ENCODE assay signal across 25 cellular contexts in the genomic region with DNA sequence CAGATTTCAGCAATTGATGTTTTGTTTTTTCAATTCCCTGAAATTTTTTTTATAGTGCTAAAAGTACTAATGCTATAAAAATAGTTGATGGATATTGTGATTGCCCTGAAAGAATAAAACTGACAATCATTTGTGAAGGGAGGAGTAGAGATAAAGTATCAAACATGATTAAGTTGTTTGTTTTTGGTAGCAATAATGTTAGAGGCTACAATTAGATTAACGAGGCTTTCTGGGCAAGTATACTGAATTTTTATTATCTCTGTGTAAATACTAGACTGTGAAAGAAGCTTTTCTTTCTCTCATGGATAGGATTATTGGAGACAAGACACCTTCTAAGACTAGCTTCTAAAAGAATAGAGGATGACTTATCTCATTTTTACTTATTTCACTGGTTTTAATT. TPM values are rescaled to one million over a fixed set of nuclear protein-coding genes. Genes with fewer than 3 reads are reported as not detected.
DNase-seq lines count a peak whose midpoint lies in the region; ATAC-seq and TF ChIP-seq lines count a peak whose summit lies in the region.
"Had no signal": no experiment of that assay in that cellular context is flagged by ENCODE, and none has a peak within 500 bp of the region (broad histone marks: within the 10 kb centered on the region; RNA-seq: fewer than 3 reads in every experiment).

No MANE protein-coding gene starts in this region.

- no peak for TF ChIP-seq CTCF in RWPE2 (IDR thresholded peaks at IDR 0.05; ENCODE audit: poor library complexity, severe bottlenecking)
- TF ChIP-seq CTCF in left ventricle myocardium inferior (IDR thresholded peaks at IDR 0.05; ENCODE audit: borderline replicate concordance) = no peak

- H3K9me3 Mint-ChIP-seq in activated T-helper 17 cell treated with anti-CD3 and anti-CD28 coated beads, Interleukin-2, amount 50 U/mL, for 72 hours = no peaks in the 10 kb centered on the region
- H3K9me3 Mint-ChIP-seq: activated CD4-positive, alpha-beta T cell treated with anti-CD3 and anti-CD28 coated beads, Interleukin-2, amount 10 ng/mL, durations not matched to agents 7 days and 5 days; activated T-helper 1 cell treated with anti-CD3 and anti-CD28 coated beads, Interleukin-12 subunit alpha, Interleukin-12 subunit beta, Interleukin-2, Interleukin-4 antibody, amounts not matched to agents 30 ng/mL and 10 ng/mL and 1 ng/mL, durations not matched to agents 14 hours and 24 hours and 36 hours; brain; stimulated activated effector memory CD8-positive, alpha-beta T cell treated with anti-CD3 and anti-CD28 coated beads, Interleukin-12 subunit alpha, Interleukin-12 subunit beta, amount 100 ng/mL, for 72 hours; type B pancreatic cell had no signal

- H3K9me3 ChIP-seq in RWPE2 (ENCODE audit: severe bottlenecking) (no peaks in the 10 kb centered on the region), left ventricle myocardium inferior (replicated peaks) (no peaks in the 10 kb centered on the region)
- H3K9me3 ChIP-seq: BE2C, SJSA1 had no signal

- no peaks in the 10 kb centered on the region for H3K27me3 ChIP-seq in RWPE2 (ENCODE audit: insufficient read depth, poor library complexity, severe bottlenecking)
- H3K27me3 ChIP-seq in left ventricle myocardium inferior (ENCODE audit: low read depth) = no peaks in the 10 kb centered on the region
- H3K27me3 ChIP-seq: BE2C, hepatocyte, SJSA1 had no signal

- H3K27ac Mint-ChIP-seq in activated T-helper 17 cell treated with anti-CD3 and anti-CD28 coated beads, Interleukin-2, amount 50 U/mL, for 72 hours = no peak overlapping the region
- H3K27ac Mint-ChIP-seq: activated CD4-positive, alpha-beta T cell treated with anti-CD3 and anti-CD28 coated beads, Interleukin-2, amount 10 ng/mL, durations not matched to agents 7 days and 5 days; activated T-helper 1 cell treated with anti-CD3 and anti-CD28 coated beads, Interleukin-12 subunit alpha, Interleukin-12 subunit beta, Interleukin-2, Interleukin-4 antibody, amounts not matched to agents 30 ng/mL and 10 ng/mL and 1 ng/mL, durations not matched to agents 14 hours and 24 hours and 36 hours; brain; stimulated activated effector memory CD8-positive, alpha-beta T cell treated with anti-CD3 and anti-CD28 coated beads, Interleukin-12 subunit alpha, Interleukin-12 subunit beta, amount 100 ng/mL, for 72 hours; type B pancreatic cell; WTC11 had no signal

- peaks cover 80% of the 10 kb centered on the region for H3K36me3 Mint-ChIP-seq in activated T-helper 17 cell treated with anti-CD3 and anti-CD28 coated beads, Interleukin-2, amount 50 U/mL, for 72 hours (ENCODE audit: low read depth)

- peaks cover 34% of the 10 kb centered on the region for H3K4me1 ChIP-seq in RWPE2 (ENCODE audit: insufficient read depth, poor library complexity, severe bottlenecking)
- peaks cover 45% of the 10 kb centered on the region for H3K4me1 ChIP-seq in left ventricle myocardium inferior
- H3K4me1 ChIP-seq: BE2C had no signal

- no peak overlapping the region for H3K4me3 Mint-ChIP-seq in activated T-helper 17 cell treated with anti-CD3 and anti-CD28 coated beads, Interleukin-2, amount 50 U/mL, for 72 hours
- H3K4me3 Mint-ChIP-seq: activated CD4-positive, alpha-beta T cell treated with anti-CD3 and anti-CD28 coated beads, Interleukin-2, amount 10 ng/mL, durations not matched to agents 7 days and 5 days; activated T-helper 1 cell treated with anti-CD3 and anti-CD28 coated beads, Interleukin-12 subunit alpha, Interleukin-12 subunit beta, Interleukin-2, Interleukin-4 antibody, amounts not matched to agents 30 ng/mL and 10 ng/mL and 1 ng/mL, durations not matched to agents 14 hours and 24 hours and 36 hours; brain; stimulated activated effector memory CD8-positive, alpha-beta T cell treated with anti-CD3 and anti-CD28 coated beads, Interleukin-12 subunit alpha, Interleukin-12 subunit beta, amount 100 ng/mL, for 72 hours; type B pancreatic cell; WTC11 had no signal

- intact Hi-C loops in left colon (cut with DNase I, micrococcal nuclease) = no loop called here
- intact Hi-C loops in left ventricle myocardium inferior (cut with micrococcal nuclease) = no loop called here

- peaks cover 21% of the 10 kb centered on the region for H3K4me1 Mint-ChIP-seq in activated T-helper 17 cell treated with anti-CD3 and anti-CD28 coated beads, Interleukin-2, amount 50 U/mL, for 72 hours
- H3K4me1 Mint-ChIP-seq: WTC11 had no signal

- H3K36me3 ChIP-seq in RWPE2 (ENCODE audit: low read depth) (peaks cover 40% of the 10 kb centered on the region), left ventricle myocardium inferior (peaks cover 80% of the 10 kb centered on the region)

- peak overlapping the region; percentile 75 for H3K27ac ChIP-seq in RWPE2 (ENCODE audit: poor library complexity, severe bottlenecking)
- no peak overlapping the region for H3K27ac ChIP-seq in left ventricle myocardium inferior (replicated peaks)
- H3K27ac ChIP-seq: hepatocyte had no signal

- DNase-seq in COR-L47 (lab: John Stamatoyannopoulos, UW) (peak; percentile 31), NCI-H1105 treated with DMSO at 0.1 percent for 48 hours (lab: John Stamatoyannopoulos, UW) (peak; percentile 63), RWPE2 (ENCODE audit: low spot score) (no peak), left colon (no peak), left ventricle myocardium inferior (no peak), SIG-M5 treated with dmso at 0.1 percent for 504 hours (lab: John Stamatoyannopoulos, UW; ENCODE audit: unreplicated experiment) (no peak)
- DNase-seq: ACHN; activated CD4-positive, alpha-beta T cell treated with anti-CD3 and anti-CD28 coated beads, Interleukin-2, amount 10 ng/mL, durations not matched to agents 7 days and 5 days; activated naive CD4-positive, alpha-beta T cell treated with anti-CD3 and anti-CD28 coated beads, Interleukin-2, amount 50 U/mL, for 16 hours; BE2C; DMS53; NCI-H2029 treated with DMSO at 0.1 percent for 48 hours; NCI-H226; NCI-H526 treated with DMSO at 0.1 percent for 48 hours had no signal

- ATAC-seq in RWPE2 (ENCODE audit: low read depth) (no peak), left colon (peak; percentile 75), HG02610 (IDR thresholded peaks at IDR 0.05; ENCODE audit: unreplicated experiment) (no peak)
- no peak for ATAC-seq in activated T-helper 17 cell treated with anti-CD3 and anti-CD28 coated beads, Interleukin-2, amount 50 U/mL, for 72 hours (replicated peaks)
- ATAC-seq: HCT116; stimulated activated effector memory CD8-positive, alpha-beta T cell treated with anti-CD3 and anti-CD28 coated beads, Interleukin-12 subunit alpha, Interleukin-12 subunit beta, amount 100 ng/mL, for 72 hours; WTC11 had no signal

- H3K27me3 Mint-ChIP-seq in activated T-helper 17 cell treated with anti-CD3 and anti-CD28 coated beads, Interleukin-2, amount 50 U/mL, for 72 hours = no peaks in the 10 kb centered on the region
- H3K27me3 Mint-ChIP-seq: activated CD4-positive, alpha-beta T cell treated with anti-CD3 and anti-CD28 coated beads, Interleukin-2, amount 10 ng/mL, durations not matched to agents 7 days and 5 days; type B pancreatic cell had no signal

- H3K4me3 ChIP-seq in RWPE2 (ENCODE audit: severe bottlenecking) = no peak overlapping the region
- H3K4me3 ChIP-seq in left ventricle myocardium inferior = no peak overlapping the region
- H3K4me3 ChIP-seq: hepatocyte, lung, SJSA1 had no signal

RNA-seq across cellular contexts. Expression of gene NR1D2, which starts 15.6 kb away (rescaled TPM):
- total RNA-seq in left colon = 10 to 100 TPM; 23.1 to 29.4 TPM
- total RNA-seq in activated T-helper 17 cell treated with anti-CD3 and anti-CD28 coated beads, Interleukin-2, amount 50 U/mL, for 72 hours = 10 to 100 TPM; 10.6 to 15.9 TPM
- total RNA-seq in left ventricle myocardium inferior = 43.5 TPM

RNA-seq across cellular contexts. Expression of gene RPL15, which starts 43.7 kb away (rescaled TPM):
- 1,000 to 10,000 TPM; 1,192 to 1,307 TPM for total RNA-seq in left colon
- 1,000 to 10,000 TPM; 2,157 to 2,530 TPM for total RNA-seq in activated T-helper 17 cell treated with anti-CD3 and anti-CD28 coated beads, Interleukin-2, amount 50 U/mL, for 72 hours
- 915 TPM for total RNA-seq in left ventricle myocardium inferior

RNA-seq across cellular contexts. Expression of gene NKIRAS1, which starts 43.9 kb away (rescaled TPM):
- total RNA-seq in left colon (1 to 10 TPM; 3.4 to 5.4 TPM), left ventricle myocardium inferior (20.8 TPM)
- 1 to 10 TPM; 5.1 to 6.2 TPM for total RNA-seq in activated T-helper 17 cell treated with anti-CD3 and anti-CD28 coated beads, Interleukin-2, amount 50 U/mL, for 72 hours

Comparison
In these comparisons a context has a peak if more than half of its experiments do, and no peak if none do; other contexts are left out.
1. DNase-seq: peak in COR-L47 (single experiment) and NCI-H1105 treated with DMSO at 0.1 percent for 48 hours (single experiment); none in RWPE2 (single experiment), left colon (0 of 2), left ventricle myocardium inferior (single experiment) and SIG-M5 treated with dmso at 0.1 percent for 504 hours (single experiment).